ENCODE assay signal across 1 cellular context in the genomic region with DNA sequence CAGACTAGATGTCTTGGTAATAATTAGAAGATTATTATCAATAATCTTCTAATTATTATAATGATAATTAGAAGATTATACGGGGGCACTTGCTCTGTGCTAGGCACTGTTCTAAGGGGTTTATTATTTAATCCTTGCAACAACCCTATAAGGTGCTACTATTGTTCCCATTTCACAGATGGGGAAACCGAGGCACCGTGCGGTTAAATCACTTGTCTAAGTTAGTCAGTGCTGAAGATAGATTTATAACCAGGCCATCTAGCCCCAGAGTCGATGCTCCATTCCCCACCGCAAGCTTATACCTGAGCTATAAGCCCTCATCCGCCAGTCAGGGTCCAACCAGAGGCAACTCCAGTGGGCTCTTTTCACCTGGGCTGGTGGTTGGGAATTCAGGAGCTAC.
TF ChIP-seq lines count a peak whose summit lies in the region.

No MANE protein-coding gene starts in this region.

TF ChIP-seq in HCT116, 20 proteins besides CTCF, POLR2A, EP300 and RAD21 (continued from another document):
- TF ChIP-seq, protein P1, sequence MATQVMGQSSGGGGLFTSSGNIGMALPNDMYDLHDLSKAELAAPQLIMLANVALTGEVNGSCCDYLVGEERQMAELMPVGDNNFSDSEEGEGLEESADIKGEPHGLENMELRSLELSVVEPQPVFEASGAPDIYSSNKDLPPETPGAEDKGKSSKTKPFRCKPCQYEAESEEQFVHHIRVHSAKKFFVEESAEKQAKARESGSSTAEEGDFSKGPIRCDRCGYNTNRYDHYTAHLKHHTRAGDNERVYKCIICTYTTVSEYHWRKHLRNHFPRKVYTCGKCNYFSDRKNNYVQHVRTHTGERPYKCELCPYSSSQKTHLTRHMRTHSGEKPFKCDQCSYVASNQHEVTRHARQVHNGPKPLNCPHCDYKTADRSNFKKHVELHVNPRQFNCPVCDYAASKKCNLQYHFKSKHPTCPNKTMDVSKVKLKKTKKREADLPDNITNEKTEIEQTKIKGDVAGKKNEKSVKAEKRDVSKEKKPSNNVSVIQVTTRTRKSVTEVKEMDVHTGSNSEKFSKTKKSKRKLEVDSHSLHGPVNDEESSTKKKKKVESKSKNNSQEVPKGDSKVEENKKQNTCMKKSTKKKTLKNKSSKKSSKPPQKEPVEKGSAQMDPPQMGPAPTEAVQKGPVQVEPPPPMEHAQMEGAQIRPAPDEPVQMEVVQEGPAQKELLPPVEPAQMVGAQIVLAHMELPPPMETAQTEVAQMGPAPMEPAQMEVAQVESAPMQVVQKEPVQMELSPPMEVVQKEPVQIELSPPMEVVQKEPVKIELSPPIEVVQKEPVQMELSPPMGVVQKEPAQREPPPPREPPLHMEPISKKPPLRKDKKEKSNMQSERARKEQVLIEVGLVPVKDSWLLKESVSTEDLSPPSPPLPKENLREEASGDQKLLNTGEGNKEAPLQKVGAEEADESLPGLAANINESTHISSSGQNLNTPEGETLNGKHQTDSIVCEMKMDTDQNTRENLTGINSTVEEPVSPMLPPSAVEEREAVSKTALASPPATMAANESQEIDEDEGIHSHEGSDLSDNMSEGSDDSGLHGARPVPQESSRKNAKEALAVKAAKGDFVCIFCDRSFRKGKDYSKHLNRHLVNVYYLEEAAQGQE (IDR thresholded peaks at IDR 0.05; ENCODE audit: low read depth) = no peak
- TF ChIP-seq JUND (IDR thresholded peaks at IDR 0.05) (no peak), YY1 (IDR thresholded peaks at IDR 0.05; ENCODE audit: extremely low read depth, insufficient replicate concordance, low read depth, low read length) (no peak), SIN3A (IDR thresholded peaks at IDR 0.05; ENCODE audit: low read depth) (no peak), FOSL1 (IDR thresholded peaks at IDR 0.05; ENCODE audit: low read depth) (no peak), EZH2 (IDR thresholded peaks at IDR 0.05) (no peak), EGR1 (IDR thresholded peaks at IDR 0.05; ENCODE audit: low read depth) (no peak), EZH2phosphoT487 (IDR thresholded peaks at IDR 0.05; ENCODE audit: borderline replicate concordance) (no peak), POLR2AphosphoS5 (IDR thresholded peaks at IDR 0.05; ENCODE audit: low read depth, low read length) (no peak; the same call in 1 of the 2 replicates), SRF (IDR thresholded peaks at IDR 0.05; ENCODE audit: low read depth) (no peak), SP1 (IDR thresholded peaks at IDR 0.05; ENCODE audit: low read depth) (no peak), ZNF274 (IDR thresholded peaks at IDR 0.05; ENCODE audit: low read depth, low read length) (no peak)
- TF ChIP-seq, protein P2, sequence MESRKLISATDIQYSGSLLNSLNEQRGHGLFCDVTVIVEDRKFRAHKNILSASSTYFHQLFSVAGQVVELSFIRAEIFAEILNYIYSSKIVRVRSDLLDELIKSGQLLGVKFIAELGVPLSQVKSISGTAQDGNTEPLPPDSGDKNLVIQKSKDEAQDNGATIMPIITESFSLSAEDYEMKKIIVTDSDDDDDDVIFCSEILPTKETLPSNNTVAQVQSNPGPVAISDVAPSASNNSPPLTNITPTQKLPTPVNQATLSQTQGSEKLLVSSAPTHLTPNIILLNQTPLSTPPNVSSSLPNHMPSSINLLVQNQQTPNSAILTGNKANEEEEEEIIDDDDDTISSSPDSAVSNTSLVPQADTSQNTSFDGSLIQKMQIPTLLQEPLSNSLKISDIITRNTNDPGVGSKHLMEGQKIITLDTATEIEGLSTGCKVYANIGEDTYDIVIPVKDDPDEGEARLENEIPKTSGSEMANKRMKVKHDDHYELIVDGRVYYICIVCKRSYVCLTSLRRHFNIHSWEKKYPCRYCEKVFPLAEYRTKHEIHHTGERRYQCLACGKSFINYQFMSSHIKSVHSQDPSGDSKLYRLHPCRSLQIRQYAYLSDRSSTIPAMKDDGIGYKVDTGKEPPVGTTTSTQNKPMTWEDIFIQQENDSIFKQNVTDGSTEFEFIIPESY (IDR thresholded peaks at IDR 0.05; ENCODE audit: extremely low read depth, insufficient replicate concordance, low read length) = no peak
- TF ChIP-seq, protein P3, sequence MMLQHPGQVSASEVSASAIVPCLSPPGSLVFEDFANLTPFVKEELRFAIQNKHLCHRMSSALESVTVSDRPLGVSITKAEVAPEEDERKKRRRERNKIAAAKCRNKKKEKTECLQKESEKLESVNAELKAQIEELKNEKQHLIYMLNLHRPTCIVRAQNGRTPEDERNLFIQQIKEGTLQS (IDR thresholded peaks at IDR 0.05) = no peak
